10 cellular contexts compared by ENCODE assay signal in genomic region chr1:110390692-110391232, GRCh38. TPM values are rescaled to one million over a fixed set of nuclear protein-coding genes. Genes with fewer than 3 reads are reported as not detected.
DNase-seq lines count a peak whose midpoint lies in the region; ATAC-seq and TF ChIP-seq lines count a peak whose summit lies in the region.
"Had no signal": no experiment of that assay in that cellular context is flagged by ENCODE, and none has a peak within 500 bp of the region (broad histone marks: within the 10 kb centered on the region; RNA-seq: fewer than 3 reads in every experiment).

SLC16A4 (minus strand) TSS chr1:110391026; CDS start chr1:110389323, 1,703 bp downstream.

- H3K9me3 Mint-ChIP-seq in stimulated activated naive CD8-positive, alpha-beta T cell treated with anti-CD3 and anti-CD28 coated beads, Interleukin-15, amount 100 ng/mL, for 72 hours = no peaks in the 10 kb centered on the region

- H3K9me3 ChIP-seq in GM23248 (ENCODE audit: low read depth) = no peaks in the 10 kb centered on the region
- no peaks in the 10 kb centered on the region for H3K9me3 ChIP-seq in gastrocnemius medialis

- H3K27ac Mint-ChIP-seq in stimulated activated naive CD8-positive, alpha-beta T cell treated with anti-CD3 and anti-CD28 coated beads, Interleukin-15, amount 100 ng/mL, for 72 hours = no peak within 1 kb of the TSS

- H3K27ac ChIP-seq in GM23248 (peak within 1 kb of the TSS; percentile 78), gastrocnemius medialis (peak within 1 kb of the TSS in 2 of 4 donors; percentile 42 to 47)

- H3F3A ChIP-seq in GM23248 (ENCODE audit: insufficient read depth) = peaks cover 62% of the 10 kb centered on the region

- H3K4me2 ChIP-seq in GM23248 (ENCODE audit: unreplicated experiment) = peak within 1 kb of the TSS; percentile 83

- no peaks in the 10 kb centered on the region for H3K27me3 Mint-ChIP-seq in stimulated activated naive CD8-positive, alpha-beta T cell treated with anti-CD3 and anti-CD28 coated beads, Interleukin-15, amount 100 ng/mL, for 72 hours
- H3K27me3 Mint-ChIP-seq: naive B cell had no signal

- intact Hi-C loops in gastrocnemius medialis (cut with DNase I; ENCODE audit: low total_unique reads) = no loop called here

- H3K36me3 ChIP-seq in GM23248 (ENCODE audit: low read depth) = no peaks in the 10 kb centered on the region
- H3K36me3 ChIP-seq in gastrocnemius medialis = peaks cover 0 to 12% of the 10 kb centered on the region in 2 donors

- H3K9me2 ChIP-seq in GM23248 (ENCODE audit: insufficient read depth) = no peaks in the 10 kb centered on the region

- no peak within 1 kb of the TSS for H3K4me3 Mint-ChIP-seq in stimulated activated naive CD8-positive, alpha-beta T cell treated with anti-CD3 and anti-CD28 coated beads, Interleukin-15, amount 100 ng/mL, for 72 hours

- TF ChIP-seq CTCF in gastrocnemius medialis (IDR thresholded peaks at IDR 0.05 in 4 of 5, conservative IDR thresholded peaks at IDR 0.05 in 1 of 5) = no peak

- H3K27me3 ChIP-seq in GM23248 (replicated peaks; ENCODE audit: insufficient read depth) = no peaks in the 10 kb centered on the region
- no peaks in the 10 kb centered on the region for H3K27me3 ChIP-seq in gastrocnemius medialis

- WGBS in GM23248 (ENCODE audit: low coverage in 1 of 2, low lambda C conversion rate in 2 of 2, missing lambda C conversion rate in 2 of 2), 2 experiments = 4 to 6% methylated on average over 8 of the region's 8 CpGs

- H3K4me1 Mint-ChIP-seq in stimulated activated naive CD8-positive, alpha-beta T cell treated with anti-CD3 and anti-CD28 coated beads, Interleukin-15, amount 100 ng/mL, for 72 hours = no peaks in the 10 kb centered on the region

- peak within 1 kb of the TSS; percentile 68 for H3K4me3 ChIP-seq in GM23248
- peak within 1 kb of the TSS in 3 of 4 donors; percentile 20 to 35 (median 35) for H3K4me3 ChIP-seq in gastrocnemius medialis

- peak within 1 kb of the TSS; percentile 57 for H2AFZ ChIP-seq in GM23248

- H3K9ac ChIP-seq in GM23248 = peak within 1 kb of the TSS; percentile 62

- TF ChIP-seq POLR2A in gastrocnemius medialis (IDR thresholded peaks at IDR 0.05) = no peak

- H3K4me1 ChIP-seq in GM23248 (ENCODE audit: insufficient read depth) (peaks cover 54% of the 10 kb centered on the region), gastrocnemius medialis (peaks cover 0 to 10% of the 10 kb centered on the region in 2 donors)

- DNase-seq in GM23248 = peak; percentile 73
- peak; percentile 95 for DNase-seq in astrocyte of the hippocampus (ENCODE audit: low read depth, low spot score)
- peak; percentile 29 for DNase-seq in hepatic stellate cell (ENCODE audit: low spot score)
- DNase-seq in gastrocnemius medialis = no peak
- no peak for DNase-seq in stimulated activated naive CD8-positive, alpha-beta T cell treated with anti-CD3 and anti-CD28 coated beads, Interleukin-15, amount 100 ng/mL, for 72 hours
- DNase-seq in MV-4-11 (lab: John Stamatoyannopoulos, UW) = no peak
- DNase-seq in activated CD4-positive, CD25-positive, alpha-beta regulatory T cell (lab: John Stamatoyannopoulos, UW) = no peak
- DNase-seq in NCI-H2081 (lab: John Stamatoyannopoulos, UW) = no peak
- DNase-seq: activated CD8-positive, alpha-beta memory T cell treated with anti-CD3 and anti-CD28 coated beads, Interleukin-2, amount 50 U/mL, for 4 hours; naive B cell had no signal

- no peak for ATAC-seq in gastrocnemius medialis
- ATAC-seq in stimulated activated naive CD8-positive, alpha-beta T cell treated with anti-CD3 and anti-CD28 coated beads, Interleukin-15, amount 100 ng/mL, for 72 hours = no peak

- in situ Hi-C loops in GM23248 (cut with MboI) (no loop called here), gastrocnemius medialis (cut with MboI; ENCODE audit: low sequenced_read_pairs in 4 of 4) (no loop called here)

- H4K20me1 ChIP-seq in GM23248 (ENCODE audit: insufficient read depth) = no peaks in the 10 kb centered on the region

- H3K79me2 ChIP-seq in GM23248 (ENCODE audit: insufficient read depth) = 0 out of 2 replicates have a peak, but pooled peaks cover 5% of the 10 kb centered on the region

RNA-seq across cellular contexts. Expression of gene SLC16A4, which starts in this region (rescaled TPM):
- total RNA-seq in GM23248 (2014; rRNA removed; shearing (Covaris generic)) = 28.1 and 34.3 TPM in 2 replicates
- 15.6 and 15.9 TPM in 2 replicates for polyA plus RNA-seq in GM23248 (2016; fragmentation: Nextera tagmentation; extraction: Ambion mirVana)
- 1 to 10 TPM; 1.2 to 3.5 (median 2.9) TPM for total RNA-seq in gastrocnemius medialis

Comparison
In these comparisons a context has a peak if more than half of its experiments do, and no peak if none do; other contexts are left out.
1. DNase-seq: peak in GM23248 (single experiment), astrocyte of the hippocampus (single experiment) and hepatic stellate cell (single experiment); none in gastrocnemius medialis (0 of 2), stimulated activated naive CD8-positive, alpha-beta T cell treated with anti-CD3 and anti-CD28 coated beads, Interleukin-15, amount 100 ng/mL, for 72 hours (0 of 2), MV-4-11 (single experiment), activated CD4-positive, CD25-positive, alpha-beta regulatory T cell (0 of 4) and NCI-H2081 (0 of 2).